In genomic region chr17:81346090-81346907, GRCh38 we compare ENCODE assay signal across 7 cellular contexts. TPM values are rescaled to one million over a fixed set of nuclear protein-coding genes. Genes with fewer than 3 reads are reported as not detected.
DNase-seq lines count a peak whose midpoint lies in the region; ATAC-seq, FAIRE-seq and TF ChIP-seq lines count a peak whose summit lies in the region.

No MANE protein-coding gene starts in this region.

- H3K27ac Mint-ChIP-seq in WTC11 (no peak overlapping the region), immature natural killer cell (no peak overlapping the region)

- H3K27ac ChIP-seq in smooth muscle cell (ENCODE audit: low read depth): peak overlapping the region; percentile 71

- H3K27me3 ChIP-seq in bronchial epithelial cell (ENCODE audit: control insufficient read depth, insufficient read depth, low read length): no peaks in the 10 kb centered on the region
- H3K27me3 ChIP-seq in smooth muscle cell (ENCODE audit: low read depth): no peaks in the 10 kb centered on the region

- peaks cover 53% of the 10 kb centered on the region for H3K79me2 ChIP-seq in smooth muscle cell (ENCODE audit: low read depth)

- H3K36me3 Mint-ChIP-seq in WTC11 (no peaks in the 10 kb centered on the region), immature natural killer cell (no peaks in the 10 kb centered on the region)

- CTCF ChIA-PET in WTC11 (lab: Charles Lee): interaction anchor here (0.9 to 2.5 kb wide), 4 partner anchors 54 to 177 kb away, joined by 3 to 9 read pairs (median 4); no protein-coding TSS in a partner anchor

- peak overlapping the region; percentile 70 for H3K4me3 Mint-ChIP-seq in WTC11
- H3K4me3 Mint-ChIP-seq in immature natural killer cell: peak overlapping the region; percentile 43 to 61 (median 55)

- peak overlapping the region; percentile 59 for H2AFZ ChIP-seq in smooth muscle cell (ENCODE audit: low read depth)

- H3K9me3 Mint-ChIP-seq in WTC11: no peaks in the 10 kb centered on the region; the same call in 1 of the 2 replicates
- peaks cover 0 to 3% (median 0%) of the 10 kb centered on the region in 6 donors for H3K9me3 Mint-ChIP-seq in immature natural killer cell

- FAIRE-seq in bronchial epithelial cell (lab: Jason Lieb, UNC): no peak

- H3K4me2 ChIP-seq in smooth muscle cell: peak overlapping the region; percentile 99

- H3K4me1 Mint-ChIP-seq in WTC11 (peaks cover 21% of the 10 kb centered on the region), immature natural killer cell (peaks cover 15 to 19% of the 10 kb centered on the region in 2 donors)

- H3K9ac ChIP-seq in smooth muscle cell (ENCODE audit: low read depth): peak overlapping the region; percentile 82

- TF ChIP-seq CTCF in WTC11 (IDR thresholded peaks at IDR 0.05) (no peak), bronchial epithelial cell (IDR thresholded peaks at IDR 0.05; ENCODE audit: insufficient read depth, low read length, severe bottlenecking) (no peak), smooth muscle cell (IDR thresholded peaks at IDR 0.05; ENCODE audit: borderline replicate concordance, insufficient read depth, poor library complexity, severe bottlenecking) (no peak)

- H3K27me3 Mint-ChIP-seq in WTC11 (ENCODE audit: low read depth) (peaks cover 79% of the 10 kb centered on the region), immature natural killer cell (ENCODE audit: low read depth in 3 of 3) (peaks cover 24 to 39% (median 27%) of the 10 kb centered on the region in 3 donors)

- ATAC-seq in GM18858 (IDR thresholded peaks at IDR 0.05; ENCODE audit: unreplicated experiment): peak; percentile 59
- ATAC-seq in HG03097 (IDR thresholded peaks at IDR 0.05; ENCODE audit: low FRiP score, unreplicated experiment): peak; percentile 69
- peak; percentile 68 for ATAC-seq in WTC11

- no peaks in the 10 kb centered on the region for H3K9me3 ChIP-seq in smooth muscle cell (replicated peaks; ENCODE audit: low read depth)

- whole genome bisulfite sequencing in smooth muscle cell (ENCODE audit: low lambda C conversion rate): 4% methylated on average over 20 of the region's 91 CpGs

- H3K4me3 ChIP-seq in bronchial epithelial cell (ENCODE audit: low read depth, low read length): peak overlapping the region; percentile 58
- H3K4me3 ChIP-seq in smooth muscle cell: peak overlapping the region; percentile 72

- peaks cover 21% of the 10 kb centered on the region for H4K20me1 ChIP-seq in smooth muscle cell (ENCODE audit: low read depth)

- H3K4me1 ChIP-seq in smooth muscle cell (ENCODE audit: low read depth): peaks cover 24% of the 10 kb centered on the region

- POLR2A ChIA-PET in WTC11 (lab: Charles Lee): interaction anchor here (1.0 to 1.3 kb wide), 2 partner anchors 17 to 19 kb away, joined by 3 to 4 read pairs; no protein-coding TSS in a partner anchor

- H3F3A ChIP-seq in smooth muscle cell (ENCODE audit: low read depth): no peaks in the 10 kb centered on the region

- no peaks in the 10 kb centered on the region for H3K36me3 ChIP-seq in bronchial epithelial cell (ENCODE audit: control insufficient read depth, insufficient read depth, low read length)
- H3K36me3 ChIP-seq in smooth muscle cell (ENCODE audit: low read depth): no peaks in the 10 kb centered on the region

- DNase-seq in NCI-H2196 treated with DMSO at 0.1 percent for 48 hours (lab: John Stamatoyannopoulos, UW; ENCODE audit: unreplicated experiment) (peak; percentile 98), WTC11 (ENCODE audit: low spot score) (peak; percentile 99), bronchial epithelial cell (ENCODE audit: low read depth) (peak; percentile 79), immature natural killer cell (peak; percentile 87 to 91 (median 89)), smooth muscle cell (lab: John Stamatoyannopoulos, UW; ENCODE audit: unreplicated experiment) (peak; percentile 95)

TF ChIP-seq in WTC11, 78 proteins besides CTCF, POLR2A, EP300 and RAD21:
- no peak for TF ChIP-seq CREB1 (CRISPR knock-in tag; IDR thresholded peaks at IDR 0.05)
- TF ChIP-seq SP1 (CRISPR knock-in tag; conservative IDR thresholded peaks at IDR 0.05): peak; percentile 81; the same call in 1 of the 2 replicates
- TF ChIP-seq GABPB1 (CRISPR knock-in tag; IDR thresholded peaks at IDR 0.05): 0 out of 2 replicates have a peak, but pooled peaks have one; percentile 15
- peak; percentile 24; the same call in 1 of the 2 replicates for TF ChIP-seq USF1 (CRISPR knock-in tag; IDR thresholded peaks at IDR 0.05)
- TF ChIP-seq TEAD1 (CRISPR knock-in tag; IDR thresholded peaks at IDR 0.05): peak; percentile 66
- no peak for TF ChIP-seq TEAD4 (CRISPR knock-in tag; IDR thresholded peaks at IDR 0.05)
- peak; percentile 51; the same call in 1 of the 2 replicates for TF ChIP-seq ARID4B (CRISPR knock-in tag; IDR thresholded peaks at IDR 0.05; ENCODE audit: borderline replicate concordance)
- TF ChIP-seq ETV6 (CRISPR knock-in tag; IDR thresholded peaks at IDR 0.05): peak; percentile 54; the same call in 1 of the 2 replicates
- TF ChIP-seq IRF1 (CRISPR knock-in tag; IDR thresholded peaks at IDR 0.05): 0 out of 2 replicates have a peak, but pooled peaks have one; percentile 44
- peak; percentile 83 for TF ChIP-seq NFYB (CRISPR knock-in tag; conservative IDR thresholded peaks at IDR 0.05; ENCODE audit: low read depth)
- no peak for TF ChIP-seq HMGA2 (CRISPR knock-in tag; IDR thresholded peaks at IDR 0.05)
TF ChIP-seq in WTC11: peak in this region for 8.

RNA-seq across cellular contexts. Expression of gene BAHCC1, which starts 49.0 kb away (rescaled TPM):
- total RNA-seq in WTC11 (2021) (17.1 to 29.8 TPM (median 21.5 TPM) in 3 replicates), bronchial epithelial cell (0.79 and 1.8 TPM in 2 replicates), smooth muscle cell (4.6 and 5.4 TPM in 2 replicates)
- polyA plus RNA-seq in immature natural killer cell (under 1 TPM in 1 of 3 donors, not detected in 2; 0.02 TPM), smooth muscle cell (3.2 and 3.9 TPM in 2 replicates)

RNA-seq across cellular contexts. Expression of gene SLC38A10, which starts 51.2 kb away (rescaled TPM):
- 47.0 to 62.4 TPM (median 53.9 TPM) in 3 replicates for total RNA-seq in WTC11 (2021)
- total RNA-seq in bronchial epithelial cell: 35.5 and 49.2 TPM in 2 replicates
- polyA plus RNA-seq in immature natural killer cell: 10 to 100 TPM; 46.8 to 98.7 (median 46.8) TPM
- 61.4 and 61.6 TPM in 2 replicates for total RNA-seq in smooth muscle cell
- 97.1 and 98.4 TPM in 2 replicates for polyA plus RNA-seq in smooth muscle cell

Comparison
In these comparisons a context has a peak if more than half of its experiments do, and no peak if none do; other contexts are left out.
1. Peak in every context shown above with its lines: DNase-seq, ATAC-seq, H3K4me3 ChIP-seq and H3K27ac ChIP-seq.